1 cellular context compared by ENCODE assay signal in the genomic region with DNA sequence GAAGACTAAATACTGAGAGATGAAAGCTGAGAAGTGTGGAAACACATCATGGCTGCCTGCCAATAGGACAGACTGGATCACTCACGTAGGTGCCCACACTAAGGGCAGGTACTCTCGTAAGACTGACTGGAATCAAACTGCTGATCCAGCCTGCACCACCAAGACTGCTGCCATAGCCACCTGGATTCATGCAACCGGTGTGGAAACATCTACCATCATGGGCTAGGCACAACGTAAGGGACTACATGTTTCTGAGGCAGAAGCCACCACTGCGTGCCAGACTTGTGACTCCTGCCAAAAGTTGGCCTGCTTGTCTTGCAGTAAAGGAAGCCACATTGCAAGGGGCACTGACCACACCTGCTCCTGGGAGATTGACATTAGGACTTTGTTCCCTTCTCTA.
TF ChIP-seq lines count a peak whose summit lies in the region.

No MANE protein-coding gene starts in this region.

TF ChIP-seq in H1, 55 proteins besides CTCF, POLR2A, EP300 and RAD21 (continued from another document):
- TF ChIP-seq SIN3A (conservative IDR thresholded peaks at IDR 0.05 in 1 of 2, IDR thresholded peaks at IDR 0.05 in 1 of 2; ENCODE audit: low read depth in 1 of 2, low read length in 2 of 2) = no peak
